29 cellular contexts compared by ENCODE assay signal in genomic region chr7:51693258-51693657, GRCh38.
"Had no signal": no experiment of that assay in that cellular context is flagged by ENCODE, and none has a peak within 500 bp of the region (broad histone marks: within the 10 kb centered on the region; RNA-seq: fewer than 3 reads in every experiment).

No MANE protein-coding gene starts in this region.

- H3K27me3 Mint-ChIP-seq: stimulated activated memory B cell treated with anti-CD40 and anti-IgM and Interleukin-4, amounts not matched to agents 10 μg/mL and 1 μg/mL and 100 μg/mL, for 72 hours; stimulated activated naive B cell treated with anti-CD40 and anti-IgM and Interleukin-4, amounts not matched to agents 10 μg/mL and 1 μg/mL and 100 μg/mL, for 72 hours; stimulated activated naive CD8-positive, alpha-beta T cell treated with anti-CD3 and anti-CD28 coated beads, Interleukin-15, amount 100 ng/mL, for 72 hours; stimulated activated naive CD8-positive, alpha-beta T cell treated with anti-CD3 and anti-CD28 coated beads, Interleukin-15, Interleukin-2, amounts not matched to agents 100 ng/mL and 50 ng/mL, for 24 hours had no signal

- ATAC-seq: stimulated activated effector memory CD8-positive, alpha-beta T cell treated with anti-CD3 and anti-CD28 coated beads, Interleukin-12 subunit alpha, Interleukin-12 subunit beta, amount 100 ng/mL, for 72 hours; stimulated activated memory B cell treated with anti-CD40 and anti-IgM and Interleukin-4, amounts not matched to agents 10 μg/mL and 1 μg/mL and 100 μg/mL, for 72 hours; stimulated activated naive B cell treated with anti-CD40 and anti-IgM and Interleukin-4, amounts not matched to agents 10 μg/mL and 1 μg/mL and 100 μg/mL, for 72 hours; stimulated activated naive CD8-positive, alpha-beta T cell treated with anti-CD3 and anti-CD28 coated beads, Interleukin-15, amount 100 ng/mL, for 72 hours; stimulated activated naive CD8-positive, alpha-beta T cell treated with anti-CD3 and anti-CD28 coated beads, Interleukin-15, Interleukin-2, amounts not matched to agents 100 U/mL and 50 U/mL, for 24 hours; upper lobe of right lung had no signal

- H3K36me3 ChIP-seq: stomach, suprapubic skin, thoracic aorta, thyroid gland, tibial artery, tibial nerve, transverse colon, upper lobe of left lung, upper lobe of right lung, vagina had no signal

- H3K4me1 Mint-ChIP-seq: stimulated activated effector memory CD8-positive, alpha-beta T cell treated with anti-CD3 and anti-CD28 coated beads, Interleukin-12 subunit alpha, Interleukin-12 subunit beta, amount 100 ng/mL, for 72 hours; stimulated activated memory B cell treated with anti-CD40 and anti-IgM and Interleukin-4, amounts not matched to agents 10 μg/mL and 1 μg/mL and 100 μg/mL, for 72 hours; stimulated activated naive B cell treated with anti-CD40 and anti-IgM and Interleukin-4, amounts not matched to agents 10 μg/mL and 1 μg/mL and 100 μg/mL, for 72 hours; stimulated activated naive CD8-positive, alpha-beta T cell treated with anti-CD3 and anti-CD28 coated beads, Interleukin-15, amount 100 ng/mL, for 72 hours had no signal

- H3K9me3 ChIP-seq: stomach, suprapubic skin, testis, thoracic aorta, thyroid gland, tibial artery, transverse colon, upper lobe of left lung, upper lobe of right lung, uterus had no signal

- H3K27me3 ChIP-seq: stomach, suprapubic skin, testis, thyroid gland, tibial artery, tibial nerve, transverse colon, upper lobe of left lung, upper lobe of right lung, uterus, vagina had no signal

- H3K4me3 Mint-ChIP-seq: stimulated activated effector memory CD8-positive, alpha-beta T cell treated with anti-CD3 and anti-CD28 coated beads, Interleukin-12 subunit alpha, Interleukin-12 subunit beta, amount 100 ng/mL, for 72 hours; stimulated activated memory B cell treated with anti-CD40 and anti-IgM and Interleukin-4, amounts not matched to agents 10 μg/mL and 1 μg/mL and 100 μg/mL, for 72 hours; stimulated activated naive B cell treated with anti-CD40 and anti-IgM and Interleukin-4, amounts not matched to agents 10 μg/mL and 1 μg/mL and 100 μg/mL, for 72 hours; stimulated activated naive CD8-positive, alpha-beta T cell treated with anti-CD3 and anti-CD28 coated beads, Interleukin-15, amount 100 ng/mL, for 72 hours; stimulated activated naive CD8-positive, alpha-beta T cell treated with anti-CD3 and anti-CD28 coated beads, Interleukin-15, Interleukin-2, amounts not matched to agents 100 ng/mL and 50 ng/mL, for 24 hours; type B pancreatic cell had no signal

- H3K9me3 Mint-ChIP-seq: type B pancreatic cell had no signal

- DNase-seq: stimulated activated CD4-positive, alpha-beta T cell treated with anti-CD3 and anti-CD28 coated beads, Interleukin-2, amount 100 ng/mL, for 48 hours; stimulated activated CD4-positive, alpha-beta T cell treated with anti-CD3 and anti-CD28 coated beads, Interleukin-4, amount 100 ng/mL, for 1 hour; stimulated activated CD4-positive, alpha-beta T cell treated with anti-CD3 and anti-CD28 coated beads, Interleukin-4, amount 100 ng/mL, for 24 hours; stimulated activated CD4-positive, alpha-beta T cell treated with anti-CD3 and anti-CD28 coated beads, Interleukin-4, amount 100 ng/mL, for 4 hours; stimulated activated CD8-positive, alpha-beta memory T cell treated with anti-CD3 and anti-CD28 coated beads, Interleukin-4, amount 100 ng/mL, for 48 hours; stimulated activated naive B cell treated with anti-CD40 and anti-IgM and Interleukin-4, amounts not matched to agents 10 μg/mL and 1 μg/mL and 100 μg/mL, for 72 hours; stimulated activated naive CD4-positive, alpha-beta T cell; stimulated activated naive CD4-positive, alpha-beta T cell treated with Interleukin-2 at 50 U/mL for 16 hours; stimulated activated naive CD8-positive, alpha-beta T cell treated with anti-CD3 and anti-CD28 coated beads, Interleukin-15, amount 100 ng/mL, for 72 hours; stimulated activated naive CD8-positive, alpha-beta T cell treated with anti-CD3 and anti-CD28 coated beads, Interleukin-15, Interleukin-2, amounts not matched to agents 100 U/mL and 50 U/mL, for 24 hours; stomach; substantia nigra; testis; thyroid gland; tibial artery; transverse colon; trophoblast cell; upper lobe of right lung; uterus had no signal

- H3K4me1 ChIP-seq: stomach, suprapubic skin, testis, thyroid gland, tibial artery, tibial nerve, transverse colon, upper lobe of left lung, upper lobe of right lung, uterus, vagina had no signal

- FAIRE-seq: urothelium cell line had no signal

- H3K36me3 Mint-ChIP-seq: stimulated activated effector memory CD8-positive, alpha-beta T cell treated with anti-CD3 and anti-CD28 coated beads, Interleukin-12 subunit alpha, Interleukin-12 subunit beta, amount 100 ng/mL, for 72 hours; stimulated activated memory B cell treated with anti-CD40 and anti-IgM and Interleukin-4, amounts not matched to agents 10 μg/mL and 1 μg/mL and 100 μg/mL, for 72 hours; stimulated activated naive B cell treated with anti-CD40 and anti-IgM and Interleukin-4, amounts not matched to agents 10 μg/mL and 1 μg/mL and 100 μg/mL, for 72 hours; type B pancreatic cell had no signal

- H3K27ac Mint-ChIP-seq: stimulated activated effector memory CD8-positive, alpha-beta T cell treated with anti-CD3 and anti-CD28 coated beads, Interleukin-12 subunit alpha, Interleukin-12 subunit beta, amount 100 ng/mL, for 72 hours; stimulated activated memory B cell treated with anti-CD40 and anti-IgM and Interleukin-4, amounts not matched to agents 10 μg/mL and 1 μg/mL and 100 μg/mL, for 72 hours; stimulated activated naive B cell treated with anti-CD40 and anti-IgM and Interleukin-4, amounts not matched to agents 10 μg/mL and 1 μg/mL and 100 μg/mL, for 72 hours; stimulated activated naive CD8-positive, alpha-beta T cell treated with anti-CD3 and anti-CD28 coated beads, Interleukin-15, amount 100 ng/mL, for 72 hours; stimulated activated naive CD8-positive, alpha-beta T cell treated with anti-CD3 and anti-CD28 coated beads, Interleukin-15, Interleukin-2, amounts not matched to agents 100 ng/mL and 50 ng/mL, for 24 hours; type B pancreatic cell had no signal

- H3K27ac ChIP-seq: stomach, suprapubic skin, testis, thoracic aorta, thyroid gland, tibial artery, tibial nerve, transverse colon, upper lobe of left lung, upper lobe of right lung, uterus, vagina had no signal

- H3K4me3 ChIP-seq: stomach, suprapubic skin, testis, thoracic aorta, thyroid gland, tibial artery, tibial nerve, transverse colon, upper lobe of left lung, upper lobe of right lung, uterus, vagina had no signal
